Comparison of ENCODE assay signal across 21 cellular contexts in the genomic region with DNA sequence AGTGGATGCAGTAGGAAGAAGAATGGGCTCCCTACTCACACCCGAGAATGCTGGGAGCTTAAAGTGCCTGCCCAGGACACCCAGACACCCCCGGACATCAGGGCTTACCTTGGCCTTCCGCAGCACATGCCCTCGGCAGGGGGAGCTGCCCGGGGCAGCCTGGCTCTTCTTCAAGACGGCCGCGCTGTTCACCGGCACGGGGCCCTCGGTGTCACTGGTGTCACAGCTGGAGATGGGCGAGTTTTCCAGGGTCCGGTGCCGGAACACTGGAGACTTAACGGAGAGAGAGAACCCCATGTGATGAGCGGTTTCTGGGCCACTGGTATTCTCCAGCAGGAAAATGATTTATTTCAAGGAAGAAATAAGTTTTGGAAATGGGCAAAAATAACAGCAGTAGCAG.
"Had no signal": no experiment of that assay in that cellular context is flagged by ENCODE, and none has a peak within 500 bp of the region (broad histone marks: within the 10 kb centered on the region; RNA-seq: fewer than 3 reads in every experiment).

No MANE protein-coding gene starts in this region.

- H3K4me1 ChIP-seq: upper lobe of left lung had no signal

- H3K4me2 ChIP-seq: smooth muscle cell had no signal

- H3K9me3 ChIP-seq: gastroesophageal sphincter, sigmoid colon, upper lobe of left lung had no signal

- H3K9me3 Mint-ChIP-seq: activated naive CD8-positive, alpha-beta T cell treated with anti-CD3 and anti-CD28 coated beads for 36 hours; activated T-cell treated with anti-CD3 and anti-CD28 coated beads, Interleukin-2, amount 50 U/mL, for 24 hours; activated T-helper 17 cell treated with anti-CD3 and anti-CD28 coated beads, Interleukin-2, amount 50 U/mL, for 72 hours; endodermal cell; naive B cell had no signal

- H3K36me3 Mint-ChIP-seq: naive B cell had no signal

- H3K27ac ChIP-seq: coronary artery, epithelial cell of prostate, upper lobe of left lung had no signal

- H3K4me3 Mint-ChIP-seq: activated naive CD8-positive, alpha-beta T cell treated with anti-CD3 and anti-CD28 coated beads for 36 hours; activated T-cell treated with anti-CD3 and anti-CD28 coated beads, Interleukin-2, amount 50 U/mL, for 24 hours; activated T-helper 17 cell treated with anti-CD3 and anti-CD28 coated beads, Interleukin-2, amount 50 U/mL, for 72 hours; endodermal cell; naive B cell had no signal

- H3K27ac Mint-ChIP-seq: activated naive CD8-positive, alpha-beta T cell treated with anti-CD3 and anti-CD28 coated beads for 36 hours; activated T-cell treated with anti-CD3 and anti-CD28 coated beads, Interleukin-2, amount 50 U/mL, for 24 hours; activated T-helper 17 cell treated with anti-CD3 and anti-CD28 coated beads, Interleukin-2, amount 50 U/mL, for 72 hours; naive B cell had no signal

- H3K27me3 Mint-ChIP-seq: activated naive CD8-positive, alpha-beta T cell treated with anti-CD3 and anti-CD28 coated beads for 36 hours; activated T-cell treated with anti-CD3 and anti-CD28 coated beads, Interleukin-2, amount 50 U/mL, for 24 hours; activated T-helper 17 cell treated with anti-CD3 and anti-CD28 coated beads, Interleukin-2, amount 50 U/mL, for 72 hours had no signal

- H3K27me3 ChIP-seq: gastroesophageal sphincter, sigmoid colon, upper lobe of left lung had no signal

- H3K4me3 ChIP-seq: coronary artery, gastroesophageal sphincter, lung, sigmoid colon, smooth muscle cell, upper lobe of left lung had no signal

- ATAC-seq: activated T-helper 17 cell treated with anti-CD3 and anti-CD28 coated beads, Interleukin-2, amount 50 U/mL, for 72 hours; gastroesophageal sphincter; left colon had no signal

- DNase-seq: activated CD4-positive, alpha-beta T cell treated with anti-CD3 and anti-CD28 coated beads, Interleukin-2, amount 50 U/mL, for 1 hour; activated CD8-positive, alpha-beta memory T cell treated with anti-CD3 and anti-CD28 coated beads for 24 hours; activated CD8-positive, alpha-beta memory T cell treated with anti-CD3 and anti-CD28 coated beads, Interleukin-2, amount 50 U/mL, for 4 hours; activated naive CD4-positive, alpha-beta T cell treated with Interleukin-2 at 50 U/mL for 16 hours; activated naive CD8-positive, alpha-beta T cell treated with anti-CD3 and anti-CD28 coated beads for 36 hours; activated T-cell treated with anti-CD3 and anti-CD28 coated beads, Interleukin-2, amount 50 U/mL, for 24 hours; endodermal cell; left colon; naive B cell; sigmoid colon; stimulated activated CD4-positive, alpha-beta T cell treated with anti-CD3 and anti-CD28 coated beads, Interleukin-2, amount 100 ng/mL, for 48 hours; stimulated activated CD8-positive, alpha-beta memory T cell treated with anti-CD3 and anti-CD28 coated beads, Interleukin-4, amount 100 ng/mL, for 48 hours; stimulated activated naive CD4-positive, alpha-beta T cell; T-helper 2 cell had no signal

- H3K4me1 Mint-ChIP-seq: endodermal cell had no signal
